14 cellular contexts compared by ENCODE assay signal in genomic region chr6:24245275-24245674, GRCh38.
DNase-seq lines count a peak whose midpoint lies in the region; ATAC-seq and TF ChIP-seq lines count a peak whose summit lies in the region.
"Had no signal": no experiment of that assay in that cellular context is flagged by ENCODE, and none has a peak within 500 bp of the region (broad histone marks: within the 10 kb centered on the region; RNA-seq: fewer than 3 reads in every experiment).

No MANE protein-coding gene starts in this region.

- ATAC-seq in left lung (peak; percentile 47), HG03159 (IDR thresholded peaks at IDR 0.05; ENCODE audit: unreplicated experiment) (no peak)

- 88% methylated on average over 2 of the region's 2 CpGs for WGBS in suprapubic skin

- TF ChIP-seq EP300 in suprapubic skin (IDR thresholded peaks at IDR 0.05), result no peak

- H3K9me3 ChIP-seq in left lung (no peaks in the 10 kb centered on the region), suprapubic skin (no peaks in the 10 kb centered on the region)
- H3K9me3 ChIP-seq: BLaER1 treated with 17β-estradiol and CSF1 and Interleukin-3, amounts not matched to agents 10 nM and 100 nM; HAP-1 had no signal

- H3K27me3 ChIP-seq in left lung, result no peaks in the 10 kb centered on the region
- H3K27me3 ChIP-seq in suprapubic skin, result no peaks in the 10 kb centered on the region
- H3K27me3 ChIP-seq: BLaER1 treated with 17β-estradiol and CSF1 and Interleukin-3, amounts not matched to agents 10 nM and 100 nM had no signal

- no peak for TF ChIP-seq POLR2A in suprapubic skin (IDR thresholded peaks at IDR 0.05)

- TF ChIP-seq CTCF in epithelial cell of proximal tubule (conservative IDR thresholded peaks at IDR 0.05; ENCODE audit: low read depth, low read length), result no peak
- no peak for TF ChIP-seq CTCF in left lung (IDR thresholded peaks at IDR 0.05)
- TF ChIP-seq CTCF in suprapubic skin (IDR thresholded peaks at IDR 0.05), result no peak

- peak; percentile 6 for DNase-seq in NCI-H526 treated with DMSO at 0.1 percent for 48 hours (lab: John Stamatoyannopoulos, UW)
- no peak for DNase-seq in NCI-H526 (lab: John Stamatoyannopoulos, UW)
- peak; percentile 30 for DNase-seq in epithelial cell of proximal tubule (ENCODE audit: low read depth)
- DNase-seq in left lung, result no peak
- DNase-seq in suprapubic skin (ENCODE audit: low spot score in 2 of 2), result no peak
- DNase-seq in activated naive CD4-positive, alpha-beta T cell (lab: John Stamatoyannopoulos, UW), result no peak
- DNase-seq: 8988T; CD4-positive, CD25-positive, alpha-beta regulatory T cell; DMS 273 treated with DMSO at 0.1 percent for 48 hours; EL had no signal

- intact Hi-C loops in left lung (cut with DNase I), result no loop called here

- H3K4me3 ChIP-seq in epithelial cell of proximal tubule (ENCODE audit: low read depth, low read length), result no peak overlapping the region
- no peak overlapping the region for H3K4me3 ChIP-seq in left lung
- no peak overlapping the region for H3K4me3 ChIP-seq in suprapubic skin
- H3K4me3 ChIP-seq: BLaER1 treated with 17β-estradiol and CSF1 and Interleukin-3, amounts not matched to agents 10 nM and 100 nM; HAP-1 had no signal

- H3K4me1 ChIP-seq in left lung, result no peaks in the 10 kb centered on the region
- no peaks in the 10 kb centered on the region for H3K4me1 ChIP-seq in suprapubic skin
- H3K4me1 ChIP-seq: BLaER1 treated with 17β-estradiol and CSF1 and Interleukin-3, amounts not matched to agents 10 nM and 100 nM; HAP-1 had no signal

- no peaks in the 10 kb centered on the region for H3K36me3 ChIP-seq in left lung
- no peaks in the 10 kb centered on the region for H3K36me3 ChIP-seq in suprapubic skin
- H3K36me3 ChIP-seq: BLaER1 treated with 17β-estradiol and CSF1 and Interleukin-3, amounts not matched to agents 10 nM and 100 nM; HAP-1 had no signal

- H3K27ac ChIP-seq in left lung (no peak overlapping the region), suprapubic skin (no peak overlapping the region)
- H3K27ac ChIP-seq: BLaER1 treated with 17β-estradiol and CSF1 and Interleukin-3, amounts not matched to agents 10 nM and 100 nM; HL-60 had no signal

Comparison
In these comparisons a context has a peak if more than half of its experiments do, and no peak if none do; other contexts are left out.
1. DNase-seq: peak in NCI-H526 treated with DMSO at 0.1 percent for 48 hours (single experiment) and epithelial cell of proximal tubule (single experiment); none in NCI-H526 (0 of 2), left lung (0 of 2), suprapubic skin (0 of 2) and activated naive CD4-positive, alpha-beta T cell (0 of 4).